Comparison of ENCODE assay signal across 9 cellular contexts in genomic region chr3:12471228-12471627, GRCh38. TPM values are rescaled to one million over a fixed set of nuclear protein-coding genes. Genes with fewer than 3 reads are reported as not detected.
DNase-seq lines count a peak whose midpoint lies in the region; ATAC-seq and TF ChIP-seq lines count a peak whose summit lies in the region.
"Had no signal": no experiment of that assay in that cellular context is flagged by ENCODE, and none has a peak within 500 bp of the region (broad histone marks: within the 10 kb centered on the region; RNA-seq: fewer than 3 reads in every experiment).

No MANE protein-coding gene starts in this region.

- H3K27me3 ChIP-seq in Peyer's patch, result no peaks in the 10 kb centered on the region
- no peaks in the 10 kb centered on the region for H3K27me3 ChIP-seq in vagina
- H3K27me3 ChIP-seq: esophagus muscularis mucosa had no signal

- TF ChIP-seq CTCF in GM12872 (IDR thresholded peaks at IDR 0.05; ENCODE audit: insufficient read depth, low read depth, low read length), result 0 out of 3 replicates have a peak, but pooled peaks have one; percentile 27
- peak in 3 of 6 experiments; percentile 19 to 32 (median 22) for TF ChIP-seq CTCF in Peyer's patch (IDR thresholded peaks at IDR 0.05)
- TF ChIP-seq CTCF in vagina (IDR thresholded peaks at IDR 0.05), result no peak

- H3K27ac ChIP-seq in Peyer's patch, result no peak overlapping the region
- no peak overlapping the region for H3K27ac ChIP-seq in vagina
- H3K27ac ChIP-seq: esophagus muscularis mucosa had no signal

- TF ChIP-seq POLR2A in Peyer's patch (IDR thresholded peaks at IDR 0.05), result no peak
- TF ChIP-seq POLR2A in vagina (IDR thresholded peaks at IDR 0.05), result no peak

- no peaks in the 10 kb centered on the region for H3K9me3 ChIP-seq in Peyer's patch
- no peaks in the 10 kb centered on the region for H3K9me3 ChIP-seq in vagina
- H3K9me3 ChIP-seq: esophagus muscularis mucosa had no signal

- ATAC-seq in HG03520 (IDR thresholded peaks at IDR 0.05; ENCODE audit: unreplicated experiment) (no peak), GM21717 (IDR thresholded peaks at IDR 0.05; ENCODE audit: unreplicated experiment) (no peak)

- H3K4me1 ChIP-seq in Peyer's patch, result no peaks in the 10 kb centered on the region
- peaks cover 7% of the 10 kb centered on the region for H3K4me1 ChIP-seq in vagina

- intact Hi-C loops in vagina (cut with DNase I), result no loop called here

- H3K36me3 ChIP-seq in Peyer's patch, result no peaks in the 10 kb centered on the region
- no peaks in the 10 kb centered on the region for H3K36me3 ChIP-seq in vagina
- H3K36me3 ChIP-seq: esophagus muscularis mucosa had no signal

- H3K4me3 ChIP-seq in Peyer's patch (no peak overlapping the region), vagina (no peak overlapping the region)
- H3K4me3 ChIP-seq: esophagus muscularis mucosa had no signal

- peak in 2 of 3 donors; percentile 55 to 58 for DNase-seq in Peyer's patch
- DNase-seq in activated naive CD4-positive, alpha-beta T cell treated with anti-CD3 and anti-CD28 coated beads, Interleukin-2, amount 50 U/mL, for 16 hours, result peak; percentile 58
- peak; percentile 61 to 72 for DNase-seq in stimulated activated CD4-positive, alpha-beta T cell treated with anti-CD3 and anti-CD28 coated beads, Interleukin-2, amount 100 ng/mL, for 24 hours
- no peak for DNase-seq in NCI-H2227 (lab: John Stamatoyannopoulos, UW; ENCODE audit: unreplicated experiment)
- DNase-seq in vagina (ENCODE audit: extremely low spot score in 2 of 2), result no peak

RNA-seq across cellular contexts. Expression of gene TSEN2, which starts 13.1 kb away (rescaled TPM):
- 10 to 100 TPM in 3 of 4 donors, 1 to 10 TPM in 1; 8.1 to 39.9 (median 32.6) TPM for total RNA-seq in Peyer's patch
- 16.0 TPM for total RNA-seq in vagina

Comparison
In these comparisons a context has a peak if more than half of its experiments do, and no peak if none do; other contexts are left out.
1. DNase-seq: peak in Peyer's patch (2 of 3), activated naive CD4-positive, alpha-beta T cell treated with anti-CD3 and anti-CD28 coated beads, Interleukin-2, amount 50 U/mL, for 16 hours (single experiment) and stimulated activated CD4-positive, alpha-beta T cell treated with anti-CD3 and anti-CD28 coated beads, Interleukin-2, amount 100 ng/mL, for 24 hours (2 of 2); none in NCI-H2227 (single experiment) and vagina (0 of 2).